In the genomic region with DNA sequence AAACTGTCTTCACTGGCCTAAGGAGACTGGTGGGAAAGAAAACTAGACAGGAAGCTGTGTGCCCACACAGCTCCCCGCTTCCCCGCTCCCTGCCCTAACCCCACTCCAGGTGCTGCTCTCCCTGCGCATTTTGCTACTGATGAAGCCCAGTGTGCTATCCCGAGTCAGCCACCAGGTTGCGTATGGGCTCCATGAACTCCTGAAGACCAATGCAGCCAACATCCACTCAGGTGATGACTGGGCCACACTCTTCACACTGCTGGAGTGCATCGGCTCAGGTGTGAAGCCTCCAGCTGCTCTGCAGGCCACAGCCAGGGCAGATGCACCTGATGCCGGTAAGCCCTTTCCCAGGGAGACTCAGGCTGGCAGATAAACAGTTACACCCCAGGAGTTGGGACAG, we compare ENCODE assay signal across 20 cellular contexts. TPM values are rescaled to one million over a fixed set of nuclear protein-coding genes. Genes with fewer than 3 reads are reported as not detected.
A peak's percentile ranks its signal among the peaks of the same experiment; 100 is the strongest.
DNase-seq lines count a peak whose midpoint lies in the region; ATAC-seq, FAIRE-seq and TF ChIP-seq lines count a peak whose summit lies in the region.
"Had no signal": no experiment of that assay in that cellular context is flagged by ENCODE, and none has a peak within 500 bp of the region (broad histone marks: within the 10 kb centered on the region; RNA-seq: fewer than 3 reads in every experiment).

No MANE protein-coding gene starts in this region.

- H3K4me3 ChIP-seq in H7 (ENCODE audit: insufficient read depth, low read depth, low read length): no peak overlapping the region
- no peak overlapping the region for H3K4me3 ChIP-seq in GM12878
- no peak overlapping the region for H3K4me3 ChIP-seq in kidney epithelial cell (ENCODE audit: low read depth, low read length)
- H3K4me3 ChIP-seq: esophagus muscularis mucosa, hepatocyte, prostate gland had no signal

- SMC1A ChIA-PET in GM12878 (lab: Charles Lee; ENCODE audit: uncharacterized antibody, unreplicated experiment): no interaction called here

- H2AFZ ChIP-seq in GM12878 (ENCODE audit: control insufficient read depth, low read depth, low read length): no peak overlapping the region
- H2AFZ ChIP-seq: hepatocyte had no signal

- H3K36me3 ChIP-seq in H7 (replicated peaks; ENCODE audit: control insufficient read depth, insufficient read depth, low read length) (peaks cover 21% of the 10 kb centered on the region), GM12878 (ENCODE audit: control insufficient read depth in 2 of 2, insufficient read depth in 2 of 2, low read length in 1 of 2) (peaks cover 23 to 24% of the 10 kb centered on the region in 2 experiments), kidney epithelial cell (ENCODE audit: control insufficient read depth, insufficient read depth, low read length) (peaks cover 8% of the 10 kb centered on the region)

- intact Hi-C loops in GM12878 (cut with micrococcal nuclease; ENCODE audit: unreplicated experiment): no loop called here

- TF ChIP-seq POLR2A in GM12878 (IDR thresholded peaks at IDR 0.05; ENCODE audit: low read depth, low read length): no peak

- 98% methylated on average over 7 of the region's 7 CpGs for WGBS in GM12878 (ENCODE audit: insufficient coverage, insufficient replicate concordance, low lambda C conversion rate, missing lambda C conversion rate)

- POLR2A ChIA-PET in GM12878 (lab: Charles Lee): no interaction called here

- H3K27ac ChIP-seq in GM12878 (ENCODE audit: control insufficient read depth, insufficient read depth): no peak overlapping the region
- H3K27ac ChIP-seq: 22Rv1, esophagus muscularis mucosa, hepatocyte, prostate gland had no signal

- CTCF ChIA-PET in GM12878 (lab: Yijun Ruan, JAX): interaction anchor here (0.6 to 2.8 kb wide), 4 partner anchors 12 to 127 kb away, joined by 3 to 17 read pairs (median 4); partner anchors contain the start of gene ACTR1A

- no peak for FAIRE-seq in GM12878 (lab: Jason Lieb, UNC)

- H3K9me3 ChIP-seq in GM12878 (replicated peaks; ENCODE audit: control insufficient read depth, insufficient read depth, low read length): no peaks in the 10 kb centered on the region; the same call in 2 of the 3 replicates
- H3K9me3 ChIP-seq: esophagus muscularis mucosa, prostate gland had no signal

- no peak overlapping the region for H3K4me2 ChIP-seq in GM12878 (ENCODE audit: control insufficient read depth, insufficient read depth)
- H3K4me2 ChIP-seq: hepatocyte had no signal

- in situ Hi-C loops in GM12878 (cut with MboI): no loop called here

- TF ChIP-seq RAD21 in GM12878 (IDR thresholded peaks at IDR 0.05; ENCODE audit: insufficient read depth, low read depth, low read length): 0 out of 2 replicates have a peak, but pooled peaks have one; percentile 21

- H3K79me2 ChIP-seq in GM12878 (ENCODE audit: control insufficient read depth, insufficient read depth, low read length): no peaks in the 10 kb centered on the region
- H3K79me2 ChIP-seq: hepatocyte had no signal

- ATAC-seq in GM12878 (peak; percentile 25; the same call in 2 of the 3 replicates), GM18498 (IDR thresholded peaks at IDR 0.05; ENCODE audit: unreplicated experiment) (no peak), HG03460 (IDR thresholded peaks at IDR 0.05; ENCODE audit: unreplicated experiment) (no peak)
- ATAC-seq: left colon had no signal

- TF ChIP-seq CTCF in GM12878 (IDR thresholded peaks at IDR 0.05 in 2 of 3, conservative IDR thresholded peaks at IDR 0.05 in 1 of 3; ENCODE audit: control insufficient read depth in 2 of 3, extremely low read depth in 1 of 3, insufficient read depth in 1 of 3, low read depth in 3 of 3, low read length in 3 of 3) (peak in 2 of 3 experiments; percentile 5 to 9; a peak in 1 of 6 replicates), kidney epithelial cell (IDR thresholded peaks at IDR 0.05; ENCODE audit: insufficient read depth, low read length, poor library complexity, severe bottlenecking) (peak; percentile 3)

- no TSS peak for BruUV-seq in GM12878 (replicated peaks; lab: Mats Ljungman, UMichigan)

- RAD21 ChIA-PET in GM12878 (lab: Charles Lee; ENCODE audit: unreplicated experiment): interaction anchor here (0.9 to 1.1 kb wide), 2 partner anchors 104 to 144 kb away, joined by 3 read pairs; no protein-coding TSS in a partner anchor

- no peak overlapping the region for H3K9ac ChIP-seq in GM12878 (ENCODE audit: control insufficient read depth, insufficient read depth, low read length)

- H3K4me1 ChIP-seq in GM12878 (ENCODE audit: control insufficient read depth, insufficient read depth, low read length): no peaks in the 10 kb centered on the region
- H3K4me1 ChIP-seq: esophagus muscularis mucosa, prostate gland had no signal

- peak; percentile 60 for DNase-seq in DMS53 (lab: John Stamatoyannopoulos, UW)
- DNase-seq in DMS53 treated with DMSO at 0.1 percent for 48 hours (lab: John Stamatoyannopoulos, UW; ENCODE audit: unreplicated experiment): no peak
- DNase-seq in H7: peak; percentile 72
- DNase-seq in GM12878 (ENCODE audit: low read depth, low spot score): no peak
- DNase-seq in kidney epithelial cell (ENCODE audit: low read depth): no peak
- DNase-seq in mucosa of gallbladder (ENCODE audit: low spot score): no peak
- DNase-seq: activated CD4-positive, alpha-beta T cell treated with anti-CD3 and anti-CD28 coated beads, Interleukin-2, amount 50 U/mL, for 48 hours; cortex of kidney; EL; Kasumi-1; left colon; NCI-H1694 treated with DMSO at 0.1 percent for 48 hours; NCI-H774; RPMI8226 had no signal

- no peaks in the 10 kb centered on the region; the same call in 1 of the 2 replicates for H4K20me1 ChIP-seq in GM12878 (ENCODE audit: control insufficient read depth, insufficient read depth)

- no peak for TF ChIP-seq EP300 in GM12878 (IDR thresholded peaks at IDR 0.05; ENCODE audit: borderline replicate concordance in 1 of 2, control insufficient read depth in 1 of 2, low read depth in 2 of 2, low read length in 2 of 2)

- no peaks in the 10 kb centered on the region for H3K27me3 ChIP-seq in H7 (ENCODE audit: control insufficient read depth, insufficient read depth, low read length)
- no peaks in the 10 kb centered on the region for H3K27me3 ChIP-seq in GM12878 (replicated peaks in 1 of 2; ENCODE audit: control insufficient read depth in 2 of 2, insufficient read depth in 2 of 2, low read length in 1 of 2)
- no peaks in the 10 kb centered on the region for H3K27me3 ChIP-seq in kidney epithelial cell (ENCODE audit: control insufficient read depth, insufficient read depth, low read length)
- H3K27me3 ChIP-seq: esophagus muscularis mucosa, hepatocyte had no signal

RNA-seq across cellular contexts. Expression of gene NFKB2, which starts 20.3 kb away (rescaled TPM):
- total RNA-seq in H7 (2014; rRNA removed; shearing (Covaris generic)): 25.3 and 25.6 TPM in 2 replicates
- 150 and 171 TPM in 2 replicates for total RNA-seq in GM12878 (2013; cell fraction: nucleolus; rRNA removed)
- total RNA-seq in GM12878 (2014; rRNA removed) (108 and 111 TPM in 2 replicates), GM12878 (2014; rRNA removed; fragmentation: Illumina TruSeq; extraction: Trizol) (42.4 and 43.7 TPM in 2 replicates), GM12878 (2021) (144 and 145 TPM in 2 replicates), kidney epithelial cell (83.6 and 90.9 TPM in 2 replicates), mucosa of gallbladder (42.2 TPM)
- 33.4 TPM for polyA plus RNA-seq in GM12878 (2011; ENCODE audit: low read depth)
- polyA plus RNA-seq in GM12878 (2011; rRNA removed) (62.4 and 113 TPM in 2 replicates), GM12878 (2014; fragmentation: Illumina TruSeq; extraction: Trizol) (49.9 and 56.4 TPM in 2 replicates), GM12878 (2014; fragmentation: Nextera tagmentation; extraction: Ambion mirVana) (1 to 10 TPM in 1 of 2 experiments, under 1 TPM in 1; 0.56 to 1.3 TPM), GM12878 (2014; rRNA removed) (109 and 119 TPM in 2 replicates), GM12878 (2016; fragmentation: Nextera tagmentation; extraction: Ambion mirVana) (10 to 100 TPM; 31.4 to 32.0 TPM)
- polyA plus RNA-seq in GM12878 (2011; cell fraction: cytosol; rRNA removed): 110 and 124 TPM in 2 replicates
- 571 and 613 TPM in 2 replicates for polyA plus RNA-seq in GM12878 (2011; cell fraction: nucleus; rRNA removed)
- 106 and 129 TPM in 2 replicates for polyA plus RNA-seq in GM12878 (2012)
- polyA minus RNA-seq in GM12878 (2011; rRNA and poly(A)+ RNA removed): 60.3 and 69.0 TPM in 2 replicates
- 39.0 and 44.4 TPM in 2 replicates for polyA minus RNA-seq in GM12878 (2011; cell fraction: cytosol; rRNA and poly(A)+ RNA removed)
- 74.0 and 110 TPM in 2 replicates for polyA minus RNA-seq in GM12878 (2011; cell fraction: nucleus; rRNA and poly(A)+ RNA removed)

RNA-seq across cellular contexts. Expression of gene PSD, which starts 43.3 kb away (rescaled TPM):
- total RNA-seq in H7 (2014; rRNA removed; shearing (Covaris generic)): 5.2 and 6.1 TPM in 2 replicates
- 0.83 and 1.1 TPM in 2 replicates for total RNA-seq in GM12878 (2013; cell fraction: nucleolus; rRNA removed)
- total RNA-seq in GM12878 (2014; rRNA removed): 0.11 and 0.27 TPM in 2 replicates
- total RNA-seq in GM12878 (2014; rRNA removed; fragmentation: Illumina TruSeq; extraction: Trizol): 0.09 and 0.18 TPM in 2 replicates
- total RNA-seq in GM12878 (2021): 0.16 and 0.56 TPM in 2 replicates
- polyA plus RNA-seq in GM12878 (2011; ENCODE audit: low read depth): 0.41 TPM
- polyA plus RNA-seq in GM12878 (2011; rRNA removed): 0.41 and 0.55 TPM in 2 replicates
- polyA plus RNA-seq in GM12878 (2011; cell fraction: cytosol; rRNA removed): 0.43 and 0.57 TPM in 2 replicates
- 3.5 and 3.8 TPM in 2 replicates for polyA plus RNA-seq in GM12878 (2011; cell fraction: nucleus; rRNA removed)
- polyA plus RNA-seq in GM12878 (2012): 2.1 and 2.8 TPM in 2 replicates
- polyA plus RNA-seq in GM12878 (2014; fragmentation: Illumina TruSeq; extraction: Trizol): 0.16 TPM in 1 of 2 replicates, not detected in the other
- not detected for polyA plus RNA-seq in GM12878 (2014; fragmentation: Nextera tagmentation; extraction: Ambion mirVana)
- polyA plus RNA-seq in GM12878 (2014; rRNA removed): 0.25 and 0.77 TPM in 2 replicates
- 1 to 10 TPM; 1.7 to 2.0 TPM for polyA plus RNA-seq in GM12878 (2016; fragmentation: Nextera tagmentation; extraction: Ambion mirVana)
- 0.93 and 0.95 TPM in 2 replicates for polyA minus RNA-seq in GM12878 (2011; rRNA and poly(A)+ RNA removed)
- not detected in 2 replicates for polyA minus RNA-seq in GM12878 (2011; cell fraction: cytosol; rRNA and poly(A)+ RNA removed)
- 1.1 TPM in 2 replicates for polyA minus RNA-seq in GM12878 (2011; cell fraction: nucleus; rRNA and poly(A)+ RNA removed)
- total RNA-seq in kidney epithelial cell: 2.0 and 3.8 TPM in 2 replicates
- 106 TPM for total RNA-seq in mucosa of gallbladder

RNA-seq across cellular contexts. Expression of gene FBXL15, which starts 45.4 kb away (rescaled TPM):
- 23.0 and 29.8 TPM in 2 replicates for total RNA-seq in H7 (2014; rRNA removed; shearing (Covaris generic))
- total RNA-seq in GM12878 (2013; cell fraction: nucleolus; rRNA removed): 2.2 TPM in 2 replicates
- total RNA-seq in GM12878 (2014; rRNA removed): 13.8 and 14.4 TPM in 2 replicates
- total RNA-seq in GM12878 (2014; rRNA removed; fragmentation: Illumina TruSeq; extraction: Trizol): 1.8 and 1.9 TPM in 2 replicates
- 13.5 and 14.7 TPM in 2 replicates for total RNA-seq in GM12878 (2021)
- polyA plus RNA-seq in GM12878 (2011; ENCODE audit: low read depth): 2.1 TPM
- polyA plus RNA-seq in GM12878 (2011; rRNA removed): 1.3 and 3.1 TPM in 2 replicates
- polyA plus RNA-seq in GM12878 (2011; cell fraction: cytosol; rRNA removed): 9.5 and 16.7 TPM in 2 replicates
- 24.6 and 34.7 TPM in 2 replicates for polyA plus RNA-seq in GM12878 (2011; cell fraction: nucleus; rRNA removed)
- 5.9 and 7.7 TPM in 2 replicates for polyA plus RNA-seq in GM12878 (2012)
- polyA plus RNA-seq in GM12878 (2014; fragmentation: Illumina TruSeq; extraction: Trizol): 0.11 and 0.54 TPM in 2 replicates
- polyA plus RNA-seq in GM12878 (2014; fragmentation: Nextera tagmentation; extraction: Ambion mirVana): under 1 TPM; 0.13 to 0.66 TPM
- polyA plus RNA-seq in GM12878 (2014; rRNA removed): 12.6 and 15.3 TPM in 2 replicates
- 10 to 100 TPM; 19.5 to 21.3 TPM for polyA plus RNA-seq in GM12878 (2016; fragmentation: Nextera tagmentation; extraction: Ambion mirVana)
- 0.73 and 1.8 TPM in 2 replicates for polyA minus RNA-seq in GM12878 (2011; rRNA and poly(A)+ RNA removed)
- 2.9 TPM in 2 replicates for polyA minus RNA-seq in GM12878 (2011; cell fraction: cytosol; rRNA and poly(A)+ RNA removed)
- polyA minus RNA-seq in GM12878 (2011; cell fraction: nucleus; rRNA and poly(A)+ RNA removed): 3.0 and 3.5 TPM in 2 replicates
- 20.6 and 26.6 TPM in 2 replicates for total RNA-seq in kidney epithelial cell
- total RNA-seq in mucosa of gallbladder: 29.3 TPM

RNA-seq across cellular contexts. Expression of gene CUEDC2, which starts 57.1 kb away (rescaled TPM):
- total RNA-seq in H7 (2014; rRNA removed; shearing (Covaris generic)): 51.3 and 64.7 TPM in 2 replicates
- 12.4 and 13.3 TPM in 2 replicates for total RNA-seq in GM12878 (2013; cell fraction: nucleolus; rRNA removed)
- total RNA-seq in GM12878 (2014; rRNA removed) (66.5 and 67.6 TPM in 2 replicates), GM12878 (2014; rRNA removed; fragmentation: Illumina TruSeq; extraction: Trizol) (47.8 and 49.6 TPM in 2 replicates), GM12878 (2021) (82.5 and 85.5 TPM in 2 replicates), kidney epithelial cell (93.9 and 132 TPM in 2 replicates), mucosa of gallbladder (63.2 TPM)
- polyA plus RNA-seq in GM12878 (2011; ENCODE audit: low read depth): 23.2 TPM
- polyA plus RNA-seq in GM12878 (2011; rRNA removed) (21.7 and 31.5 TPM in 2 replicates), GM12878 (2014; fragmentation: Illumina TruSeq; extraction: Trizol) (34.4 and 84.2 TPM in 2 replicates), GM12878 (2014; fragmentation: Nextera tagmentation; extraction: Ambion mirVana) (10 to 100 TPM; 20.4 to 45.2 TPM), GM12878 (2014; rRNA removed) (75.9 and 88.0 TPM in 2 replicates), GM12878 (2016; fragmentation: Nextera tagmentation; extraction: Ambion mirVana) (100 to 1,000 TPM; 116 to 121 TPM)
- polyA plus RNA-seq in GM12878 (2011; cell fraction: cytosol; rRNA removed): 88.8 and 91.7 TPM in 2 replicates
- polyA plus RNA-seq in GM12878 (2011; cell fraction: nucleus; rRNA removed): 81.7 and 82.8 TPM in 2 replicates
- polyA plus RNA-seq in GM12878 (2012): 53.7 and 56.5 TPM in 2 replicates
- polyA minus RNA-seq in GM12878 (2011; rRNA and poly(A)+ RNA removed): 8.9 and 26.7 TPM in 2 replicates
- 10.2 and 11.4 TPM in 2 replicates for polyA minus RNA-seq in GM12878 (2011; cell fraction: cytosol; rRNA and poly(A)+ RNA removed)
- 7.9 and 8.4 TPM in 2 replicates for polyA minus RNA-seq in GM12878 (2011; cell fraction: nucleus; rRNA and poly(A)+ RNA removed)

Comparison
In these comparisons a context has a peak if more than half of its experiments do, and no peak if none do; other contexts are left out.
1. DNase-seq: peak in DMS53 (single experiment) and H7 (single experiment); none in DMS53 treated with DMSO at 0.1 percent for 48 hours (single experiment), GM12878 (single experiment), kidney epithelial cell (single experiment) and mucosa of gallbladder (single experiment).
2. RNA of gene PSD, which starts 43.3 kb away (total RNA-seq): 106 TPM in mucosa of gallbladder (single experiment); 5.2 to 6.1 TPM in H7, 2.0 to 3.8 TPM in kidney epithelial cell and 0.09 to 1.1 TPM in GM12878; every median in the first group is over 10 times any median in the second.